ENCODE assay signal across 8 cellular contexts in the genomic region with DNA sequence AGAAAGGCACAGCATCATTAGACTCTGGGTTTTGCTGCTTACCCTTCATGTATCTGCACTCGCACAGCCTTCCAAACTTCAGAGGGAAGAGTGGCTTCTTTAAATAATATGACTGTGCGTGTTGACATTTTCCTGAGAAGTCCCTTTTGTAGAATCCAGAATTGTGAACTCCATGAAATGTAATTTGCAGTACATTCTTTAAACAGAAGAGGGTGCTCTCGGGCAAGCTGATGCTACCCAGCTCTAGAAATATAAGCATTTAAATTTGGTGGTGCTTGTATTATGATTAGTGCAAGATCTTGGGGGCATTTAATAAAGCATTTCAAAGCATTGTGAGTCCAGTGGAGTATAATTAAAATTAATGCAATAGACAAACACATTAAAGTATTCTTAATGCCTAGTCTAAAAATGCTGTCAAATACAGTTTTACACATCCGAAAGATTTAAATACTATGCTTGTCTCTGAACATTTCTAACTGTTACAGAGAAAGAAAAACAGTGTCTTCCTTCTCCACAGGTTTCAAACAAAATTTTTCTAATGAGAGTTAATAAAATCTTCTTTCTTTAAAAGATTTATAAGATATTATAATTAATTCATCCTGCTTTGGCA. TPM values are rescaled to one million over a fixed set of nuclear protein-coding genes. Genes with fewer than 3 reads are reported as not detected.
DNase-seq lines count a peak whose midpoint lies in the region; ATAC-seq, FAIRE-seq and TF ChIP-seq lines count a peak whose summit lies in the region.

No MANE protein-coding gene starts in this region.

- no peak for DNase-seq in GM19239 (ENCODE audit: insufficient read length, low spot score)
- DNase-seq in NCI-H2107 (lab: John Stamatoyannopoulos, UW), result peak; percentile 24
- DNase-seq in astrocyte (ENCODE audit: low read depth), result peak; percentile 14
- no peak for DNase-seq in kidney epithelial cell (ENCODE audit: low read depth)
- no peak for DNase-seq in activated naive CD4-positive, alpha-beta T cell treated with anti-CD3 and anti-CD28 coated beads, Interleukin-2, amount 50 U/mL, for 16 hours
- DNase-seq in activated naive CD8-positive, alpha-beta T cell treated with anti-CD3 and anti-CD28 coated beads for 36 hours, result no peak

- FAIRE-seq in GM19239 (lab: Jason Lieb, UNC) (peak; percentile 86), astrocyte (lab: Jason Lieb, UNC) (no peak)

- H3K27ac ChIP-seq in C4-2B (no peak overlapping the region), astrocyte (ENCODE audit: low read depth, low read length) (peak overlapping the region; percentile 60)

- H3K36me3 ChIP-seq in astrocyte (ENCODE audit: insufficient read depth, low read length) (no peaks in the 10 kb centered on the region), kidney epithelial cell (ENCODE audit: control insufficient read depth, insufficient read depth, low read length) (no peaks in the 10 kb centered on the region)

- H3K4me1 ChIP-seq in astrocyte (ENCODE audit: insufficient read depth, low read length), result peaks cover 14% of the 10 kb centered on the region

- H2AFZ ChIP-seq in astrocyte (ENCODE audit: low read depth, low read length), result no peak overlapping the region

- H3K4me3 ChIP-seq in astrocyte (ENCODE audit: insufficient read depth, low read depth, low read length), result no peak overlapping the region
- no peak overlapping the region for H3K4me3 ChIP-seq in kidney epithelial cell (ENCODE audit: low read depth, low read length)

- no peaks in the 10 kb centered on the region for H3K4me1 Mint-ChIP-seq in astrocyte (ENCODE audit: low read depth, unreplicated experiment)
- no peaks in the 10 kb centered on the region for H3K4me1 Mint-ChIP-seq in activated naive CD8-positive, alpha-beta T cell treated with anti-CD3 and anti-CD28 coated beads for 36 hours
- H3K4me1 Mint-ChIP-seq in activated T-helper 17 cell treated with anti-CD3 and anti-CD28 coated beads, Interleukin-2, amount 50 U/mL, for 72 hours, result no peaks in the 10 kb centered on the region

- peak overlapping the region; percentile 37 for H3K9ac ChIP-seq in astrocyte (ENCODE audit: low read length)

- H3K4me2 ChIP-seq in astrocyte (ENCODE audit: low read length), result peak overlapping the region; percentile 51

- H3K4me3 Mint-ChIP-seq in astrocyte (ENCODE audit: unreplicated experiment), result no peak overlapping the region
- no peak overlapping the region for H3K4me3 Mint-ChIP-seq in activated naive CD8-positive, alpha-beta T cell treated with anti-CD3 and anti-CD28 coated beads for 36 hours
- no peak overlapping the region for H3K4me3 Mint-ChIP-seq in activated T-helper 17 cell treated with anti-CD3 and anti-CD28 coated beads, Interleukin-2, amount 50 U/mL, for 72 hours

- no peaks in the 10 kb centered on the region for H4K20me1 ChIP-seq in astrocyte (ENCODE audit: insufficient read depth, low read length)

- no peaks in the 10 kb centered on the region for H3K9me3 Mint-ChIP-seq in astrocyte (ENCODE audit: unreplicated experiment)
- H3K9me3 Mint-ChIP-seq in activated naive CD8-positive, alpha-beta T cell treated with anti-CD3 and anti-CD28 coated beads for 36 hours, result no peaks in the 10 kb centered on the region
- no peaks in the 10 kb centered on the region for H3K9me3 Mint-ChIP-seq in activated T-helper 17 cell treated with anti-CD3 and anti-CD28 coated beads, Interleukin-2, amount 50 U/mL, for 72 hours

- TF ChIP-seq CTCF in C4-2B (conservative IDR thresholded peaks at IDR 0.05) (peak; percentile 73), astrocyte (IDR thresholded peaks at IDR 0.05; ENCODE audit: insufficient read depth, low read depth, low read length) (peak; percentile 74), kidney epithelial cell (IDR thresholded peaks at IDR 0.05; ENCODE audit: insufficient read depth, low read length, poor library complexity, severe bottlenecking) (peak; percentile 72)

- no peak for ATAC-seq in activated T-helper 17 cell treated with anti-CD3 and anti-CD28 coated beads, Interleukin-2, amount 50 U/mL, for 72 hours (replicated peaks)

- no peak overlapping the region for H3K27ac Mint-ChIP-seq in astrocyte (ENCODE audit: unreplicated experiment)
- H3K27ac Mint-ChIP-seq in activated naive CD8-positive, alpha-beta T cell treated with anti-CD3 and anti-CD28 coated beads for 36 hours, result no peak overlapping the region
- H3K27ac Mint-ChIP-seq in activated T-helper 17 cell treated with anti-CD3 and anti-CD28 coated beads, Interleukin-2, amount 50 U/mL, for 72 hours, result no peak overlapping the region

- H3K36me3 Mint-ChIP-seq in astrocyte (ENCODE audit: low read depth, unreplicated experiment), result no peaks in the 10 kb centered on the region
- H3K36me3 Mint-ChIP-seq in activated naive CD8-positive, alpha-beta T cell treated with anti-CD3 and anti-CD28 coated beads for 36 hours, result no peaks in the 10 kb centered on the region
- no peaks in the 10 kb centered on the region for H3K36me3 Mint-ChIP-seq in activated T-helper 17 cell treated with anti-CD3 and anti-CD28 coated beads, Interleukin-2, amount 50 U/mL, for 72 hours (ENCODE audit: low read depth)

- no peaks in the 10 kb centered on the region for H3K79me2 ChIP-seq in astrocyte (ENCODE audit: insufficient read depth, low read length)

- no peaks in the 10 kb centered on the region for H3K27me3 ChIP-seq in astrocyte (ENCODE audit: insufficient read depth, low read length)
- no peaks in the 10 kb centered on the region for H3K27me3 ChIP-seq in kidney epithelial cell (ENCODE audit: control insufficient read depth, insufficient read depth, low read length)

- no peaks in the 10 kb centered on the region for H3K27me3 Mint-ChIP-seq in astrocyte (ENCODE audit: low read depth, unreplicated experiment)
- no peaks in the 10 kb centered on the region for H3K27me3 Mint-ChIP-seq in activated naive CD8-positive, alpha-beta T cell treated with anti-CD3 and anti-CD28 coated beads for 36 hours
- no peaks in the 10 kb centered on the region for H3K27me3 Mint-ChIP-seq in activated T-helper 17 cell treated with anti-CD3 and anti-CD28 coated beads, Interleukin-2, amount 50 U/mL, for 72 hours

- no peaks in the 10 kb centered on the region for H3K9me3 ChIP-seq in astrocyte (ENCODE audit: insufficient read depth, low read depth, low read length)

RNA-seq across cellular contexts. Expression of gene GTF2A1L, which starts 17.3 kb away (rescaled TPM):
- total RNA-seq in astrocyte (not detected in 2 replicates), kidney epithelial cell (0.67 TPM in 1 of 2 replicates, not detected in the other)
- total RNA-seq in activated naive CD8-positive, alpha-beta T cell treated with anti-CD3 and anti-CD28 coated beads for 36 hours, result not detected
- total RNA-seq in activated T-helper 17 cell treated with anti-CD3 and anti-CD28 coated beads, Interleukin-2, amount 50 U/mL, for 72 hours, result not detected

Comparison
In these comparisons a context has a peak if more than half of its experiments do, and no peak if none do; other contexts are left out.
1. DNase-seq: peak in NCI-H2107 (single experiment) and astrocyte (single experiment); none in GM19239 (single experiment), kidney epithelial cell (single experiment), activated naive CD4-positive, alpha-beta T cell treated with anti-CD3 and anti-CD28 coated beads, Interleukin-2, amount 50 U/mL, for 16 hours (single experiment) and activated naive CD8-positive, alpha-beta T cell treated with anti-CD3 and anti-CD28 coated beads for 36 hours (single experiment).
2. Peak in every context shown above with its lines, with median percentiles within 50 percentile points of each other: CTCF ChIP-seq.